12 cellular contexts compared by ENCODE assay signal in genomic region chr9:71895122-71895521, GRCh38. TPM values are rescaled to one million over a fixed set of nuclear protein-coding genes. Genes with fewer than 3 reads are reported as not detected.
DNase-seq lines count a peak whose midpoint lies in the region; ATAC-seq and TF ChIP-seq lines count a peak whose summit lies in the region.
"Had no signal": no experiment of that assay in that cellular context is flagged by ENCODE, and none has a peak within 500 bp of the region (broad histone marks: within the 10 kb centered on the region; RNA-seq: fewer than 3 reads in every experiment).

No MANE protein-coding gene starts in this region.

- ATAC-seq in GM18861 (IDR thresholded peaks at IDR 0.05; ENCODE audit: unreplicated experiment): peak; percentile 60
- peak; percentile 32 for ATAC-seq in HG02610 (IDR thresholded peaks at IDR 0.05; ENCODE audit: unreplicated experiment)
- ATAC-seq in HG03045 (IDR thresholded peaks at IDR 0.05; ENCODE audit: unreplicated experiment): no peak
- ATAC-seq: HCT116 had no signal

- no peak for TF ChIP-seq CTCF in fibroblast of villous mesenchyme (IDR thresholded peaks at IDR 0.05; ENCODE audit: insufficient read depth, low read depth, low read length)

- no peak overlapping the region for H3K4me3 ChIP-seq in fibroblast of villous mesenchyme (ENCODE audit: low read depth, low read length)

- peak; percentile 68 for DNase-seq in OCI-M1 (lab: John Stamatoyannopoulos, UW)
- DNase-seq in fibroblast of villous mesenchyme (ENCODE audit: low read depth): peak; percentile 40
- no peak for DNase-seq in HuH-7.5 (ENCODE audit: low spot score)
- DNase-seq in anterior cingulate cortex (lab: John Stamatoyannopoulos, UW): no peak
- no peak for DNase-seq in activated CD8-positive, alpha-beta memory T cell treated with anti-CD3 and anti-CD28 coated beads, Interleukin-2, amount 50 U/mL, for 48 hours
- DNase-seq: activated gamma-delta T cell treated with Interleukin-2 at 50 U/mL for 16 hours, DMS 273 treated with DMSO at 0.1 percent for 48 hours, NCI-H1436 had no signal

RNA-seq across cellular contexts. Expression of gene ABHD17B, which starts 15.9 kb away (rescaled TPM):
- 24.5 and 27.2 TPM in 2 replicates for total RNA-seq in fibroblast of villous mesenchyme

RNA-seq across cellular contexts. Expression of gene C9orf85, which starts 16.3 kb away (rescaled TPM):
- 9.7 and 16.4 TPM in 2 replicates for total RNA-seq in fibroblast of villous mesenchyme

Comparison
In these comparisons a context has a peak if more than half of its experiments do, and no peak if none do; other contexts are left out.
1. DNase-seq: peak in OCI-M1 (single experiment) and fibroblast of villous mesenchyme (single experiment); none in HuH-7.5 (single experiment), anterior cingulate cortex (0 of 58) and activated CD8-positive, alpha-beta memory T cell treated with anti-CD3 and anti-CD28 coated beads, Interleukin-2, amount 50 U/mL, for 48 hours (single experiment).